In the genomic region with DNA sequence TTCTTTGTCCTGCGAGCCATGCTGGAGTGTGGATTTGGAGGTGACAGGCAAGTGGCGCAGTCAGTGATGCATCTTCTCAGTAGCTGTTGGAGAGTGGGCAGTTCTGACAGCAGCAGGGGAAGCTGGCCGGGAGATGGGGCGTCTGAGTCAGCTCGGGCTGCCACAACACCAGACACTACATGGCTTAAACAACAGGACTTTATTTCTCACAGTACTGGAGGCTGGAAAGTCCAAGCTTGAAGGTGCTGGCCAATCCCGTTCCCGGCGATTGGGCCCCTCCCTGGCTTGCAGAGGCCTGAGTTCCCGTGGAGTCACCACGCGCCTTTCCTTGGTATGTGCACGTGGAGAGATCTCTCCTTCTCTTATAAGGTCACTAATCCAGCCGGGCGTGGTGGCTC, we compare ENCODE assay signal across 10 cellular contexts. TPM values are rescaled to one million over a fixed set of nuclear protein-coding genes. Genes with fewer than 3 reads are reported as not detected.
DNase-seq lines count a peak whose midpoint lies in the region; ATAC-seq and TF ChIP-seq lines count a peak whose summit lies in the region.
"Had no signal": no experiment of that assay in that cellular context is flagged by ENCODE, and none has a peak within 500 bp of the region (broad histone marks: within the 10 kb centered on the region; RNA-seq: fewer than 3 reads in every experiment).

No MANE protein-coding gene starts in this region.

- no peak overlapping the region for H3K9ac ChIP-seq in fibroblast of lung (ENCODE audit: insufficient read depth, low read length)

- H3K4me1 ChIP-seq in SJSA1 (replicated peaks) = peaks cover 21% of the 10 kb centered on the region
- H3K4me1 ChIP-seq in fibroblast of lung (ENCODE audit: control insufficient read depth, extremely low read depth, insufficient read depth, low read length) = peaks cover 18% of the 10 kb centered on the region

- H2AFZ ChIP-seq in fibroblast of lung (ENCODE audit: low read length) = no peak overlapping the region

- no peaks in the 10 kb centered on the region for H3K27me3 ChIP-seq in SJSA1 (replicated peaks)
- H3K27me3 ChIP-seq in fibroblast of lung (ENCODE audit: control insufficient read depth, insufficient read depth, low read length) = no peaks in the 10 kb centered on the region

- H3K27ac ChIP-seq in SJSA1 = peak overlapping the region; percentile 10; the same call in 1 of the 2 replicates
- H3K27ac ChIP-seq in fibroblast of lung (ENCODE audit: insufficient read depth, low read length) = peak overlapping the region; percentile 98
- H3K27ac ChIP-seq: 22Rv1 had no signal

- no peaks in the 10 kb centered on the region for H3K9me3 ChIP-seq in SJSA1 (replicated peaks)
- H3K9me3 ChIP-seq in fibroblast of lung (ENCODE audit: control insufficient read depth, insufficient read depth, low read depth, low read length) = no peaks in the 10 kb centered on the region

- intact Hi-C loops in left ventricle myocardium superior (cut with micrococcal nuclease) = loop anchor here (10.0 kb wide), 1 partner anchor 183 kb away; a partner anchor contains a TSS

- H3K36me3 ChIP-seq in SJSA1 (no peaks in the 10 kb centered on the region), fibroblast of lung (ENCODE audit: control insufficient read depth, insufficient read depth, low read length) (no peaks in the 10 kb centered on the region)

- TF ChIP-seq CTCF in fibroblast of lung (conservative IDR thresholded peaks at IDR 0.05 in 1 of 2, IDR thresholded peaks at IDR 0.05 in 1 of 2; ENCODE audit: low read depth in 1 of 2, low read length in 2 of 2) = no peak

- peak; percentile 61 for ATAC-seq in stimulated activated naive CD8-positive, alpha-beta T cell treated with anti-CD3 and anti-CD28 coated beads, Interleukin-15, Interleukin-2, amounts not matched to agents 100 U/mL and 50 U/mL, for 24 hours
- no peak for ATAC-seq in left ventricle myocardium superior
- no peak for ATAC-seq in HG03196 (IDR thresholded peaks at IDR 0.05; ENCODE audit: unreplicated experiment)

- DNase-seq in NK-92 treated with Interleukin-12 subunit alpha and Interleukin-12 subunit beta, amount 100 ng/mL, for 24 hours (lab: John Stamatoyannopoulos, UW) = peak; percentile 47
- no peak for DNase-seq in NK-92 (lab: John Stamatoyannopoulos, UW; ENCODE audit: unreplicated experiment)
- peak in 1 of 2 experiments; percentile 28 for DNase-seq in SJSA1 (ENCODE audit: low read depth in 1 of 2, low spot score in 2 of 2)
- peak; percentile 43 to 72 for DNase-seq in fibroblast of lung (ENCODE audit: low read depth in 2 of 2)
- DNase-seq in stimulated activated naive CD8-positive, alpha-beta T cell treated with anti-CD3 and anti-CD28 coated beads, Interleukin-15, Interleukin-2, amounts not matched to agents 100 U/mL and 50 U/mL, for 24 hours = peak; percentile 55
- no peak for DNase-seq in medulla oblongata (ENCODE audit: extremely low spot score)
- no peak for DNase-seq in left ventricle myocardium superior
- DNase-seq: NCI-H1694 had no signal

- peak overlapping the region; percentile 66 for H3K4me2 ChIP-seq in fibroblast of lung (ENCODE audit: extremely low read depth, insufficient read depth, low read length)

- H3K79me2 ChIP-seq in fibroblast of lung (ENCODE audit: control insufficient read depth, insufficient read depth, low read length) = no peaks in the 10 kb centered on the region

- H3K4me3 ChIP-seq in SJSA1 = no peak overlapping the region
- H3K4me3 ChIP-seq in fibroblast of lung (replicated peaks in 1 of 4; ENCODE audit: control extremely low read depth in 1 of 4, insufficient read depth in 1 of 4, low read depth in 3 of 4, low read length in 4 of 4) = no peak overlapping the region

- no peaks in the 10 kb centered on the region for H4K20me1 ChIP-seq in fibroblast of lung (ENCODE audit: control insufficient read depth, extremely low read depth, insufficient read depth, low read length)

RNA-seq across cellular contexts. Expression of a gene that starts 16.6 kb away (rescaled TPM):
- 5.7 and 11.9 TPM in 2 replicates for total RNA-seq in SJSA1 (2014; rRNA removed; shearing (Covaris generic))
- total RNA-seq in fibroblast of lung (30.6 and 34.4 TPM in 2 replicates), left ventricle myocardium superior (9.8 TPM)
- polyA plus RNA-seq in fibroblast of lung = 9.3 and 9.7 TPM in 2 replicates
- 12.7 and 14.3 TPM in 2 replicates for polyA plus RNA-seq in fibroblast of lung (2012)
- polyA minus RNA-seq in fibroblast of lung (ENCODE audit: low replicate concordance) = 30.8 and 77.7 TPM in 2 replicates

Comparison
In these comparisons a context has a peak if more than half of its experiments do, and no peak if none do; other contexts are left out.
1. DNase-seq: peak in NK-92 treated with Interleukin-12 subunit alpha and Interleukin-12 subunit beta, amount 100 ng/mL, for 24 hours (single experiment), fibroblast of lung (2 of 2) and stimulated activated naive CD8-positive, alpha-beta T cell treated with anti-CD3 and anti-CD28 coated beads, Interleukin-15, Interleukin-2, amounts not matched to agents 100 U/mL and 50 U/mL, for 24 hours (single experiment); none in NK-92 (single experiment), medulla oblongata (single experiment) and left ventricle myocardium superior (single experiment).